In genomic region chr6:64812138-64812537, GRCh38 we compare ENCODE assay signal across 34 cellular contexts.
DNase-seq lines count a peak whose midpoint lies in the region; ATAC-seq, FAIRE-seq and TF ChIP-seq lines count a peak whose summit lies in the region.
"Had no signal": no experiment of that assay in that cellular context is flagged by ENCODE, and none has a peak within 500 bp of the region (broad histone marks: within the 10 kb centered on the region; RNA-seq: fewer than 3 reads in every experiment).

No MANE protein-coding gene starts in this region.

- H3K4me2 ChIP-seq in HepG2 (ENCODE audit: low read depth, low read length) (no peak overlapping the region), IMR-90 (ENCODE audit: low read depth, low read length) (no peak overlapping the region)
- H3K4me2 ChIP-seq: A549; BLaER1; BLaER1 treated with 17β-estradiol and CSF1 and Interleukin-3, amounts not matched to agents 10 nM and 100 nM had no signal

- H3K9me3 ChIP-seq in HepG2 (ENCODE audit: low read length), result no peaks in the 10 kb centered on the region
- no peaks in the 10 kb centered on the region for H3K9me3 ChIP-seq in right lobe of liver
- no peaks in the 10 kb centered on the region for H3K9me3 ChIP-seq in IMR-90 (ENCODE audit: control insufficient read depth, insufficient read depth, low read length)
- no peaks in the 10 kb centered on the region for H3K9me3 ChIP-seq in small intestine (ENCODE audit: control insufficient read depth, low read depth)
- H3K9me3 ChIP-seq in CD4-positive, alpha-beta memory T cell (ENCODE audit: control insufficient read depth in 1 of 2, low read length in 2 of 2), result no peaks in the 10 kb centered on the region
- H3K9me3 ChIP-seq: A549; BE2C; BLaER1; BLaER1 treated with 17β-estradiol and CSF1 and Interleukin-3, amounts not matched to agents 10 nM and 100 nM; Caco-2 had no signal

- H3K18ac ChIP-seq in IMR-90 (ENCODE audit: low read depth, low read length), result no peak overlapping the region

- H3K27ac Mint-ChIP-seq in CD4-positive, alpha-beta memory T cell, result no peak overlapping the region
- H3K27ac Mint-ChIP-seq: B cell; CD14-positive monocyte; CD4-positive, alpha-beta T cell; CD4-positive, CD25-positive, alpha-beta regulatory T cell; CD8-positive, alpha-beta memory T cell; CD8-positive, alpha-beta T cell had no signal

- H3K4me1 Mint-ChIP-seq in CD4-positive, alpha-beta memory T cell, result no peaks in the 10 kb centered on the region
- H3K4me1 Mint-ChIP-seq: B cell; CD14-positive monocyte; CD4-positive, CD25-positive, alpha-beta regulatory T cell; CD8-positive, alpha-beta memory T cell had no signal

- peaks cover 0 to 8% (median 0%) of the 10 kb centered on the region in 8 donors for H3K9me3 Mint-ChIP-seq in CD4-positive, alpha-beta memory T cell
- H3K9me3 Mint-ChIP-seq: CD4-positive, alpha-beta T cell had no signal

- FAIRE-seq in HepG2 (lab: Jason Lieb, UNC) (no peak), islet of Langerhans (lab: Jason Lieb, UNC) (peak; percentile 61), small intestine (lab: Jason Lieb, UNC) (peak; percentile 53)
- FAIRE-seq: A549, D721Med had no signal

- H2BK20ac ChIP-seq in IMR-90 (ENCODE audit: low read depth, low read length), result no peak overlapping the region

- no peaks in the 10 kb centered on the region for H3K27me3 Mint-ChIP-seq in CD4-positive, alpha-beta memory T cell
- H3K27me3 Mint-ChIP-seq: B cell; CD4-positive, alpha-beta T cell; CD4-positive, CD25-positive, alpha-beta regulatory T cell; CD8-positive, alpha-beta memory T cell had no signal

- dilution Hi-C loops in IMR-90 (cut with HindIII; ENCODE audit: low sequenced_read_pairs, unreplicated experiment), result no loop called here

- H3K36me3 ChIP-seq in HepG2 (replicated peaks in 1 of 2; ENCODE audit: control insufficient read depth in 1 of 2, insufficient read depth in 2 of 2, low read length in 2 of 2) (no peaks in the 10 kb centered on the region), right lobe of liver (no peaks in the 10 kb centered on the region), IMR-90 (ENCODE audit: control insufficient read depth, insufficient read depth, low read length) (no peaks in the 10 kb centered on the region), small intestine (ENCODE audit: control insufficient read depth in 2 of 2, insufficient read depth in 2 of 2, low read length in 2 of 2) (no peaks in the 10 kb centered on the region)
- H3K36me3 ChIP-seq in CD4-positive, alpha-beta memory T cell (ENCODE audit: insufficient read depth, low read length), result no peaks in the 10 kb centered on the region
- H3K36me3 ChIP-seq: BE2C; BLaER1; BLaER1 treated with 17β-estradiol and CSF1 and Interleukin-3, amounts not matched to agents 10 nM and 100 nM had no signal

- no peaks in the 10 kb centered on the region; the same call in 1 of the 2 replicates for H4K20me1 ChIP-seq in HepG2 (ENCODE audit: insufficient read depth, low read length)
- no peaks in the 10 kb centered on the region for H4K20me1 ChIP-seq in IMR-90 (ENCODE audit: insufficient read depth, low read length)
- H4K20me1 ChIP-seq: BLaER1; BLaER1 treated with 17β-estradiol and CSF1 and Interleukin-3, amounts not matched to agents 10 nM and 100 nM had no signal

- H3K4me1 ChIP-seq in HepG2 (ENCODE audit: insufficient read depth, low read length) (peaks cover 7% of the 10 kb centered on the region; the same call in 1 of the 2 replicates), right lobe of liver (no peaks in the 10 kb centered on the region), IMR-90 (ENCODE audit: control insufficient read depth, insufficient read depth, low read length) (no peaks in the 10 kb centered on the region), small intestine (ENCODE audit: control insufficient read depth in 2 of 2, insufficient read depth in 1 of 2, low read depth in 1 of 2, low read length in 1 of 2) (no peaks in the 10 kb centered on the region)
- H3K4me1 ChIP-seq in CD4-positive, alpha-beta memory T cell (ENCODE audit: insufficient read depth, low read length), result no peaks in the 10 kb centered on the region
- H3K4me1 ChIP-seq: A549; BLaER1; BLaER1 treated with 17β-estradiol and CSF1 and Interleukin-3, amounts not matched to agents 10 nM and 100 nM; Caco-2 had no signal

- TF ChIP-seq EP300 in HepG2 (IDR thresholded peaks at IDR 0.05; ENCODE audit: low read depth in 2 of 2, low read length in 2 of 2), result no peak
- TF ChIP-seq EP300 in HepG2 (CRISPR knock-in tag; IDR thresholded peaks at IDR 0.05; ENCODE audit: borderline replicate concordance), result no peak

- H3K27me3 ChIP-seq in HepG2 (ENCODE audit: control insufficient read depth in 1 of 2, insufficient read depth in 2 of 2, low read length in 2 of 2), result no peaks in the 10 kb centered on the region
- H3K27me3 ChIP-seq in right lobe of liver, result no peaks in the 10 kb centered on the region
- H3K27me3 ChIP-seq in IMR-90 (ENCODE audit: control insufficient read depth, insufficient read depth, low read length), result no peaks in the 10 kb centered on the region
- no peaks in the 10 kb centered on the region for H3K27me3 ChIP-seq in small intestine (ENCODE audit: control insufficient read depth in 2 of 2, insufficient read depth in 2 of 2, low read length in 2 of 2)
- no peaks in the 10 kb centered on the region for H3K27me3 ChIP-seq in CD4-positive, alpha-beta memory T cell (ENCODE audit: insufficient read depth, low read length)
- H3K27me3 ChIP-seq: BE2C; BLaER1; BLaER1 treated with 17β-estradiol and CSF1 and Interleukin-3, amounts not matched to agents 10 nM and 100 nM had no signal

- WGBS in HepG2 (ENCODE audit: low lambda C conversion rate), result 20% methylated on average over 4 of the region's 4 CpGs
- WGBS in right lobe of liver (ENCODE audit: insufficient coverage, low coverage, low lambda C conversion rate, missing lambda C conversion rate), result 50% methylated on average over 4 of the region's 4 CpGs
- WGBS in IMR-90 (ENCODE audit: extremely low coverage in 2 of 2, insufficient read length in 1 of 2), 2 experiments, result no CpG with 5 or more reads among the region's 4 CpGs
- WGBS in small intestine, 3 donors, result 80 to 85% (median 85%) methylated on average over 4 of the region's 4 CpGs

- no peak overlapping the region for H4K91ac ChIP-seq in IMR-90 (ENCODE audit: insufficient read depth, low read depth, low read length)

- H3K56ac ChIP-seq in IMR-90 (ENCODE audit: extremely low read depth, insufficient read depth, low read length), result no peak overlapping the region

- no peak for ATAC-seq in HepG2
- ATAC-seq in right lobe of liver, result no peak
- no peak for ATAC-seq in IMR-90 (ENCODE audit: low read depth)
- no peak for ATAC-seq in HG02885 (IDR thresholded peaks at IDR 0.05; ENCODE audit: poor library complexity, unreplicated experiment)
- ATAC-seq: A549; CD8-positive, alpha-beta T cell had no signal

- no peak overlapping the region for H2BK120ac ChIP-seq in IMR-90 (ENCODE audit: low read depth, low read length)

- no peak overlapping the region for H3K23ac ChIP-seq in IMR-90 (ENCODE audit: low read depth, low read length)

- no peak overlapping the region for H3K27ac ChIP-seq in HepG2 (ENCODE audit: extremely low read length, insufficient read depth, low read length)
- no peak overlapping the region for H3K27ac ChIP-seq in right lobe of liver
- H3K27ac ChIP-seq in IMR-90 (ENCODE audit: insufficient read depth, low read length), result no peak overlapping the region
- no peak overlapping the region for H3K27ac ChIP-seq in small intestine (ENCODE audit: low read depth in 1 of 2, low read length in 1 of 2)
- no peak overlapping the region for H3K27ac ChIP-seq in CD4-positive, alpha-beta memory T cell (ENCODE audit: low read depth, low read length)
- H3K27ac ChIP-seq: 22Rv1; A549; BLaER1; BLaER1 treated with 17β-estradiol and CSF1 and Interleukin-3, amounts not matched to agents 10 nM and 100 nM; C4-2B had no signal

- DNase-seq in HepG2 (ENCODE audit: low spot score) (no peak), right lobe of liver (no peak), IMR-90 (no peak), small intestine (no peak), UCSD-AML1 (lab: John Stamatoyannopoulos, UW; ENCODE audit: unreplicated experiment) (no peak)
- DNase-seq in CD4-positive, alpha-beta memory T cell, result no peak
- DNase-seq: 8988T; ACHN; AML-193; BE2C; C1 segment of cervical spinal cord; Caco-2; Calu3; CD4-positive, alpha-beta T cell; CD4-positive, CD25-positive, alpha-beta regulatory T cell; CD8-positive, alpha-beta memory T cell; CD8-positive, alpha-beta T cell; COR-L47; DMS 273 treated with DMSO at 0.1 percent for 48 hours; DMS153; DMS79; DMS79 treated with DMSO at 0.1 percent for 48 hours; DND-41; EL had no signal

- no peak for TF ChIP-seq POLR2A in HepG2 (IDR thresholded peaks at IDR 0.05; ENCODE audit: insufficient read depth in 1 of 2, low read depth in 2 of 2, low read length in 2 of 2)
- no peak for TF ChIP-seq POLR2A in right lobe of liver (IDR thresholded peaks at IDR 0.05)
- TF ChIP-seq POLR2A in IMR-90 (IDR thresholded peaks at IDR 0.05; ENCODE audit: low read depth, low read length), result no peak

- intact Hi-C loops in HepG2 (cut with micrococcal nuclease; ENCODE audit: unreplicated experiment), result no loop called here
- intact Hi-C loops in right lobe of liver (cut with DNase I), result no loop called here
- intact Hi-C loops in IMR-90 (cut with micrococcal nuclease), result no loop called here
- intact Hi-C loops in CD4-positive, alpha-beta memory T cell (cut with micrococcal nuclease), result no loop called here

- no peaks in the 10 kb centered on the region for H3K79me1 ChIP-seq in IMR-90 (ENCODE audit: low read depth in 1 of 2, low read length in 2 of 2)

- no peak overlapping the region for H2BK15ac ChIP-seq in IMR-90 (ENCODE audit: low read depth, low read length)

- H3K36me3 Mint-ChIP-seq in CD4-positive, alpha-beta memory T cell, result no peaks in the 10 kb centered on the region
- H3K36me3 Mint-ChIP-seq: CD14-positive monocyte; CD4-positive, CD25-positive, alpha-beta regulatory T cell; CD8-positive, alpha-beta memory T cell; CD8-positive, alpha-beta T cell had no signal

- H3K9ac ChIP-seq in HepG2 (ENCODE audit: insufficient read depth, low read depth, low read length) (no peak overlapping the region), IMR-90 (ENCODE audit: low read depth, low read length) (no peak overlapping the region)
- H3K9ac ChIP-seq: BLaER1; BLaER1 treated with 17β-estradiol and CSF1 and Interleukin-3, amounts not matched to agents 10 nM and 100 nM had no signal

- H3K9me1 ChIP-seq in IMR-90 (ENCODE audit: insufficient read depth, low read length), result no peaks in the 10 kb centered on the region

- no peak overlapping the region for H2BK5ac ChIP-seq in IMR-90 (ENCODE audit: low read depth, low read length, poor library complexity, severe bottlenecking)

- H3K4ac ChIP-seq in IMR-90 (ENCODE audit: low read depth, low read length), result no peak overlapping the region

- TF ChIP-seq CTCF in HepG2 (CRISPR knock-in tag; IDR thresholded peaks at IDR 0.05) (no peak), right lobe of liver (IDR thresholded peaks at IDR 0.05) (no peak), IMR-90 (conservative IDR thresholded peaks at IDR 0.05; ENCODE audit: low read depth, low read length) (no peak)

- BruUV-seq in HepG2 (replicated peaks; lab: Mats Ljungman, UMichigan) (no TSS peak), IMR-90 (replicated peaks; lab: Mats Ljungman, UMichigan) (no TSS peak)

- H2AFZ ChIP-seq in HepG2 (ENCODE audit: low read length), result no peak overlapping the region
- H2AFZ ChIP-seq in IMR-90 (replicated peaks; ENCODE audit: low read length, poor library complexity), result no peak overlapping the region

- H2AK9ac ChIP-seq in IMR-90 (replicated peaks; ENCODE audit: low read depth, low read length, poor library complexity), result no peak overlapping the region

- no peak overlapping the region for H3K14ac ChIP-seq in IMR-90 (replicated peaks; ENCODE audit: low read depth, low read length)

- POLR2A ChIA-PET in HepG2 (lab: Yijun Ruan, JAX), result no interaction called here
- POLR2A ChIA-PET in IMR-90 (lab: Charles Lee; ENCODE audit: unreplicated experiment), result no interaction called here
- POLR2A ChIA-PET in CD4-positive, alpha-beta memory T cell (lab: Charles Lee; ENCODE audit: partially characterized antibody), result no interaction called here

- in situ Hi-C loops in HepG2 (cut with HindIII; ENCODE audit: extremely low pct_ligation_motif_present, low pct_unique_long_range_greater_than_20kb) (no loop called here), IMR-90 (cut with MboI; ENCODE audit: low sequenced_read_pairs) (no loop called here)

- CTCF ChIA-PET in HepG2 (lab: Yijun Ruan, JAX; ENCODE audit: low intra/inter-chr PET ratio, low total read pairs) (no interaction called here), IMR-90 (lab: Yijun Ruan, JAX) (no interaction called here)
- CTCF ChIA-PET in CD4-positive, alpha-beta memory T cell (lab: Charles Lee; ENCODE audit: partially characterized antibody), result no interaction called here

- H3K79me2 ChIP-seq in HepG2 (ENCODE audit: insufficient read depth, low read length), result no peaks in the 10 kb centered on the region

- H3K4me3 ChIP-seq in HepG2 (replicated peaks in 1 of 3; ENCODE audit: insufficient read depth in 1 of 3, low read depth in 2 of 3, low read length in 3 of 3), result no peak overlapping the region
- H3K4me3 ChIP-seq in right lobe of liver, result no peak overlapping the region
- no peak overlapping the region for H3K4me3 ChIP-seq in IMR-90 (ENCODE audit: insufficient read depth, low read depth, low read length)
- no peak overlapping the region for H3K4me3 ChIP-seq in small intestine (ENCODE audit: low read depth in 1 of 2, low read length in 2 of 2)
- no peak overlapping the region for H3K4me3 ChIP-seq in CD4-positive, alpha-beta memory T cell (ENCODE audit: low read length in 2 of 2)
- H3K4me3 ChIP-seq: A549; BLaER1; BLaER1 treated with 17β-estradiol and CSF1 and Interleukin-3, amounts not matched to agents 10 nM and 100 nM had no signal

- H2AK5ac ChIP-seq in IMR-90 (ENCODE audit: low read depth, low read length), result no peak overlapping the region

- no peak for TF ChIP-seq RAD21 in HepG2 (CRISPR knock-in tag; IDR thresholded peaks at IDR 0.05)
- no peak for TF ChIP-seq RAD21 in IMR-90 (IDR thresholded peaks at IDR 0.05; ENCODE audit: low read length)

- no peak overlapping the region for H4K8ac ChIP-seq in IMR-90 (ENCODE audit: low read depth in 2 of 2, low read length in 2 of 2)

- H3K4me3 Mint-ChIP-seq in CD4-positive, alpha-beta memory T cell, result no peak overlapping the region
- H3K4me3 Mint-ChIP-seq: B cell; CD14-positive monocyte; CD4-positive, alpha-beta T cell; CD4-positive, CD25-positive, alpha-beta regulatory T cell; CD8-positive, alpha-beta memory T cell; CD8-positive, alpha-beta T cell had no signal

- H4K5ac ChIP-seq in IMR-90 (ENCODE audit: low read depth, low read length), result no peak overlapping the region
